8 cellular contexts compared by ENCODE assay signal in the genomic region with DNA sequence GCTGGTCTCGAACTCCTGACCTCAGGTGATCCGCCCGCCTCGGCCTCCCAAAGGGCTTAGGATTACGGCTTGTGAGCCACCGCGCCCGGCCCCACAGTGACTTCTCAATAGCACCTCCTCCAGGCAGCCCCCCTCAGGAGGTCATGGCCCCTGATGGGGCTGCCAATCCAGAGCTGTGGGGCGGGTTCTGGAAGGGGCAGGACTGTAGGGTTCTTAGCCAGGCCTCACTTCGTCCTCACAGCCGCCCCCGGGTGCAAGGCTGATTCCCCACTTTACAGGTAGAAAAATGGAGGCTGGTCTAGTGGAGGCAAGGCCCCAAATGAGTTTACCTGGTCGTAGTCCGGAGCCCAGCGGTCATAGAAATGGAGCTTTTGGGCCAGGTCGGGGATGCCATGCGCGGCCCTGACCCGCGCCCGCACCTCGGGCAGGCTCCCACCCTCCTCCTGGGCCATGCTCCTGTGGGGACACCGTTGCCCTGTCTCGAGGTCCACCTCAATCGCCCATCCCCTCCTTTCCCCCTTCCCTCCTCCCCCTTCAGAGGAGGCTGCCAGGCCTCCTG. TPM values are rescaled to one million over a fixed set of nuclear protein-coding genes. Genes with fewer than 3 reads are reported as not detected.
DNase-seq lines count a peak whose midpoint lies in the region; ATAC-seq lines count a peak whose summit lies in the region.

No MANE protein-coding gene starts in this region.

- peak; percentile 41 for ATAC-seq in stimulated activated naive CD8-positive, alpha-beta T cell treated with anti-CD3 and anti-CD28 coated beads, Interleukin-15, amount 100 ng/mL, for 72 hours

- no peaks in the 10 kb centered on the region for H3K9me3 ChIP-seq in iPS-18c (ENCODE audit: control insufficient read depth, insufficient read depth, low read length)

- peak overlapping the region; percentile 69 for H3K4me3 ChIP-seq in iPS-18c (ENCODE audit: insufficient read depth, low read depth, low read length)

- H3K4me1 Mint-ChIP-seq in T-helper 1 cell treated with Interleukin-12 subunit alpha and Interleukin-12 subunit beta and Interleukin-4 antibody, amounts not matched to agents 30 μg/mL and 1 μg/mL, for 36 hours (ENCODE audit: low read depth), result peaks cover 4% of the 10 kb centered on the region
- H3K4me1 Mint-ChIP-seq in activated T-helper 2 cell treated with anti-CD3 and anti-CD28 coated beads, Interferon-gamma antibody, Interleukin-2, Interleukin-4, amounts not matched to agents 10 μg/mL and 5 μg/mL and 100 μg/mL, durations not matched to agents 14 hours and 24 hours and 36 hours (ENCODE audit: low read depth), result peaks cover 10% of the 10 kb centered on the region
- H3K4me1 Mint-ChIP-seq in stimulated activated naive CD8-positive, alpha-beta T cell treated with anti-CD3 and anti-CD28 coated beads, Interleukin-15, amount 100 ng/mL, for 72 hours, result peaks cover 43% of the 10 kb centered on the region

- DNase-seq in T-helper 1 cell (no peak), activated gamma-delta T cell treated with Interleukin-2 at 50 U/mL for 16 hours (no peak), germinal center (ENCODE audit: low spot score) (no peak)
- DNase-seq in activated T-helper 2 cell treated with anti-CD3 and anti-CD28 coated beads, Interferon-gamma antibody, Interleukin-2, Interleukin-4, amounts not matched to agents 10 μg/mL and 5 μg/mL and 100 μg/mL, durations not matched to agents 14 hours and 24 hours and 36 hours (ENCODE audit: low spot score), result no peak
- no peak for DNase-seq in stimulated activated naive CD8-positive, alpha-beta T cell treated with anti-CD3 and anti-CD28 coated beads, Interleukin-15, amount 100 ng/mL, for 72 hours
- no peak for DNase-seq in effector CD8-positive, alpha-beta T cell (lab: John Stamatoyannopoulos, UW)

- H3K27me3 Mint-ChIP-seq in T-helper 1 cell treated with Interleukin-12 subunit alpha and Interleukin-12 subunit beta and Interleukin-4 antibody, amounts not matched to agents 30 μg/mL and 1 μg/mL, for 36 hours (ENCODE audit: low read depth), result peaks cover 16% of the 10 kb centered on the region
- H3K27me3 Mint-ChIP-seq in activated T-helper 2 cell treated with anti-CD3 and anti-CD28 coated beads, Interferon-gamma antibody, Interleukin-2, Interleukin-4, amounts not matched to agents 10 μg/mL and 5 μg/mL and 100 μg/mL, durations not matched to agents 14 hours and 24 hours and 36 hours (ENCODE audit: low read depth), result peaks cover 7% of the 10 kb centered on the region
- no peaks in the 10 kb centered on the region for H3K27me3 Mint-ChIP-seq in stimulated activated naive CD8-positive, alpha-beta T cell treated with anti-CD3 and anti-CD28 coated beads, Interleukin-15, amount 100 ng/mL, for 72 hours

- intact Hi-C loops in activated T-helper 2 cell treated with anti-CD3 and anti-CD28 coated beads, Interferon-gamma antibody, Interleukin-2, Interleukin-4, amounts not matched to agents 10 μg/mL and 5 μg/mL and 100 μg/mL, durations not matched to agents 14 hours and 24 hours and 36 hours (cut with micrococcal nuclease), result loop anchor here (1.0 kb wide), 2 partner anchors 10 to 103 kb away; partner anchors contain the start of gene ABHD11

- H3K36me3 Mint-ChIP-seq in T-helper 1 cell treated with Interleukin-12 subunit alpha and Interleukin-12 subunit beta and Interleukin-4 antibody, amounts not matched to agents 30 μg/mL and 1 μg/mL, for 36 hours (ENCODE audit: low read depth), result no peaks in the 10 kb centered on the region
- H3K36me3 Mint-ChIP-seq in activated T-helper 2 cell treated with anti-CD3 and anti-CD28 coated beads, Interferon-gamma antibody, Interleukin-2, Interleukin-4, amounts not matched to agents 10 μg/mL and 5 μg/mL and 100 μg/mL, durations not matched to agents 14 hours and 24 hours and 36 hours (ENCODE audit: low read depth), result no peaks in the 10 kb centered on the region

- H3K4me3 Mint-ChIP-seq in T-helper 1 cell treated with Interleukin-12 subunit alpha and Interleukin-12 subunit beta and Interleukin-4 antibody, amounts not matched to agents 30 μg/mL and 1 μg/mL, for 36 hours, result peak overlapping the region; percentile 87
- H3K4me3 Mint-ChIP-seq in activated T-helper 2 cell treated with anti-CD3 and anti-CD28 coated beads, Interferon-gamma antibody, Interleukin-2, Interleukin-4, amounts not matched to agents 10 μg/mL and 5 μg/mL and 100 μg/mL, durations not matched to agents 14 hours and 24 hours and 36 hours (ENCODE audit: low read depth), result peak overlapping the region; percentile 80
- peak overlapping the region; percentile 86 to 90 for H3K4me3 Mint-ChIP-seq in stimulated activated naive CD8-positive, alpha-beta T cell treated with anti-CD3 and anti-CD28 coated beads, Interleukin-15, amount 100 ng/mL, for 72 hours

- no peak overlapping the region for H3K27ac Mint-ChIP-seq in T-helper 1 cell treated with Interleukin-12 subunit alpha and Interleukin-12 subunit beta and Interleukin-4 antibody, amounts not matched to agents 30 μg/mL and 1 μg/mL, for 36 hours
- peak overlapping the region; percentile 63 for H3K27ac Mint-ChIP-seq in activated T-helper 2 cell treated with anti-CD3 and anti-CD28 coated beads, Interferon-gamma antibody, Interleukin-2, Interleukin-4, amounts not matched to agents 10 μg/mL and 5 μg/mL and 100 μg/mL, durations not matched to agents 14 hours and 24 hours and 36 hours
- peak overlapping the region; percentile 82 to 93 for H3K27ac Mint-ChIP-seq in stimulated activated naive CD8-positive, alpha-beta T cell treated with anti-CD3 and anti-CD28 coated beads, Interleukin-15, amount 100 ng/mL, for 72 hours

- no peaks in the 10 kb centered on the region for H3K9me3 Mint-ChIP-seq in T-helper 1 cell treated with Interleukin-12 subunit alpha and Interleukin-12 subunit beta and Interleukin-4 antibody, amounts not matched to agents 30 μg/mL and 1 μg/mL, for 36 hours
- H3K9me3 Mint-ChIP-seq in activated T-helper 2 cell treated with anti-CD3 and anti-CD28 coated beads, Interferon-gamma antibody, Interleukin-2, Interleukin-4, amounts not matched to agents 10 μg/mL and 5 μg/mL and 100 μg/mL, durations not matched to agents 14 hours and 24 hours and 36 hours, result no peaks in the 10 kb centered on the region
- no peaks in the 10 kb centered on the region for H3K9me3 Mint-ChIP-seq in stimulated activated naive CD8-positive, alpha-beta T cell treated with anti-CD3 and anti-CD28 coated beads, Interleukin-15, amount 100 ng/mL, for 72 hours

RNA-seq across cellular contexts. Expression of gene METTL27, which starts 0.5 kb away (rescaled TPM):
- total RNA-seq in activated T-helper 2 cell treated with anti-CD3 and anti-CD28 coated beads, Interferon-gamma antibody, Interleukin-2, Interleukin-4, amounts not matched to agents 10 μg/mL and 5 μg/mL and 100 μg/mL, durations not matched to agents 14 hours and 24 hours and 36 hours, result 0.90 and 0.94 TPM in 2 replicates

RNA-seq across cellular contexts. Expression of gene CLDN4, which starts 11.0 kb away (rescaled TPM):
- total RNA-seq in activated T-helper 2 cell treated with anti-CD3 and anti-CD28 coated beads, Interferon-gamma antibody, Interleukin-2, Interleukin-4, amounts not matched to agents 10 μg/mL and 5 μg/mL and 100 μg/mL, durations not matched to agents 14 hours and 24 hours and 36 hours, result not detected in 2 replicates

RNA-seq across cellular contexts. Expression of gene TMEM270, which starts 19.2 kb away (rescaled TPM):
- not detected in 2 replicates for total RNA-seq in activated T-helper 2 cell treated with anti-CD3 and anti-CD28 coated beads, Interferon-gamma antibody, Interleukin-2, Interleukin-4, amounts not matched to agents 10 μg/mL and 5 μg/mL and 100 μg/mL, durations not matched to agents 14 hours and 24 hours and 36 hours
